Comparison of ENCODE assay signal across 12 cellular contexts in the genomic region with DNA sequence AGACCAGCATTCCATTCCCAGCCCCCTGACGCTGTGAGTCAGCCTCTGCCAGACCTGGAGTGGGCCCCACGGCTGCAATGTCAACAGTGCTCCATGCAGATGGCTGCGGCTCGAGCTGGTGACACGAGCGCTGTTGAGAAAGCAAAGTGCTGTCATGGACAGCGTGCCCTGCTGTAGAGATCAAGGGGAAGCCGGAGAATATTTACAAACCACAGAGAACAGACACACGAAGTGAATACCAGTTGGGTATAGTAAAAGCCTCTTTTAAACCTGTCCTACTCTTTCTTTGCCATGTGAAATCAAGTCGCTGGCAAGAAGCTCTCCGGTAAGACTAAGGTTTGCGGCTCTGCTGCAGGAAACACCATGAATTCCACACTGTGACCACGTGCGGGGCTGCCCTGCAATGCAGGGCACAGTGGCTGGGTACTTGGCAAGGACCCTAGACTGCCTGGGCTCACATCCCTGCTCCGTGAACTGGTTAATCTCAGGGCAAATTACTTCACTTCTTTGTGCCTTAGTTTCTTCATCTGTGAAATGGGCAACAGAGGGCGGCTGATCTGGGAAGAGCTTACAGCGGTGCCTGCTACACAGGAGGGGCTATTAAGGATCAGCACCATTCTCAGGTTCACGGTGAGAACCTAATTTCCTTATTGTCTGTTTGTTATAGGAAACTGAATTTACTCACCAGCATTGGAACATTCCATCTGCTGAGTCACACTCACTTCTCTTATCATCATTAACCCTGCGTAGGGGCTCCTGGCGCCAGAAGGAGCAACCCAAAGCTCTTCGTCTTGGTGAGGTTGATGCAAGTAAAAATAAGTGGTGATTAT. TPM values are rescaled to one million over a fixed set of nuclear protein-coding genes. Genes with fewer than 3 reads are reported as not detected.
A peak's percentile ranks its signal among the peaks of the same experiment; 100 is the strongest.
DNase-seq lines count a peak whose midpoint lies in the region; TF ChIP-seq lines count a peak whose summit lies in the region.
"Had no signal": no experiment of that assay in that cellular context is flagged by ENCODE, and none has a peak within 500 bp of the region (broad histone marks: within the 10 kb centered on the region; RNA-seq: fewer than 3 reads in every experiment).

No MANE protein-coding gene starts in this region.

- DNase-seq in NCI-H345 (lab: John Stamatoyannopoulos, UW) (peak; percentile 17), NCI-H345 treated with DMSO at 0.1 percent for 48 hours (lab: John Stamatoyannopoulos, UW; ENCODE audit: unreplicated experiment) (no peak), SHP77 treated with DMSO at 0.1 percent for 48 hours (lab: John Stamatoyannopoulos, UW) (peak; percentile 32), fibroblast of pulmonary artery (ENCODE audit: low read depth) (peak; percentile 90), NCI-H774 (lab: John Stamatoyannopoulos, UW) (no peak), anterior cingulate cortex (lab: John Stamatoyannopoulos, UW) (no peak), COR-L47 (lab: John Stamatoyannopoulos, UW) (no peak)
- DNase-seq: activated CD4-positive, alpha-beta memory T cell treated with anti-CD3 and anti-CD28 coated beads, Interleukin-2, amount 10 ng/mL, durations not matched to agents 7 days and 5 days; effector memory CD8-positive, alpha-beta T cell; Kasumi-1 had no signal

- TF ChIP-seq CTCF in fibroblast of pulmonary artery (IDR thresholded peaks at IDR 0.05; ENCODE audit: low read length, missing control alignments) = no peak

- H3K4me2 ChIP-seq in skeletal muscle satellite cell (ENCODE audit: low read length) = peak overlapping the region; percentile 71

- H3K9ac ChIP-seq in skeletal muscle satellite cell (ENCODE audit: low read depth, low read length) = peak overlapping the region; percentile 66

- no peaks in the 10 kb centered on the region for H3K9me3 ChIP-seq in skeletal muscle satellite cell (replicated peaks; ENCODE audit: low read length)
- H3K9me3 ChIP-seq: BLaER1 treated with 17β-estradiol and CSF1 and Interleukin-3, amounts not matched to agents 10 nM and 100 nM had no signal

- H3K36me3 ChIP-seq in skeletal muscle satellite cell (ENCODE audit: insufficient read depth, low read length) = no peaks in the 10 kb centered on the region
- H3K36me3 ChIP-seq: BLaER1 treated with 17β-estradiol and CSF1 and Interleukin-3, amounts not matched to agents 10 nM and 100 nM had no signal

- peaks cover 24% of the 10 kb centered on the region for H3K4me1 ChIP-seq in skeletal muscle satellite cell (ENCODE audit: control insufficient read depth, insufficient read depth, low read length)

- H3K4me3 ChIP-seq in fibroblast of pulmonary artery (replicated peaks; ENCODE audit: low read depth, low read length) (peak overlapping the region; percentile 1), skeletal muscle satellite cell (ENCODE audit: low read length) (peak overlapping the region; percentile 33)
- H3K4me3 ChIP-seq: BLaER1 treated with 17β-estradiol and CSF1 and Interleukin-3, amounts not matched to agents 10 nM and 100 nM had no signal

- peaks cover 7% of the 10 kb centered on the region for H3K27me3 ChIP-seq in skeletal muscle satellite cell (ENCODE audit: control insufficient read depth, insufficient read depth, low read length)
- H3K27me3 ChIP-seq: BLaER1 treated with 17β-estradiol and CSF1 and Interleukin-3, amounts not matched to agents 10 nM and 100 nM had no signal

RNA-seq across cellular contexts. Expression of gene ELFN2, which starts 27.8 kb away (rescaled TPM):
- total RNA-seq in skeletal muscle satellite cell (2012; rRNA removed) = 0.22 and 2.0 TPM in 2 replicates

RNA-seq across cellular contexts. Expression of gene MFNG, which starts 31.1 kb away (rescaled TPM):
- total RNA-seq in skeletal muscle satellite cell (2012; rRNA removed) = 0.44 TPM in 1 of 2 replicates, not detected in the other

Comparison
In these comparisons a context has a peak if more than half of its experiments do, and no peak if none do; other contexts are left out.
1. DNase-seq: peak in NCI-H345 (single experiment), SHP77 treated with DMSO at 0.1 percent for 48 hours (single experiment) and fibroblast of pulmonary artery (single experiment); none in NCI-H345 treated with DMSO at 0.1 percent for 48 hours (single experiment), NCI-H774 (single experiment), anterior cingulate cortex (0 of 58) and COR-L47 (single experiment).